22 cellular contexts compared by ENCODE assay signal in the genomic region with DNA sequence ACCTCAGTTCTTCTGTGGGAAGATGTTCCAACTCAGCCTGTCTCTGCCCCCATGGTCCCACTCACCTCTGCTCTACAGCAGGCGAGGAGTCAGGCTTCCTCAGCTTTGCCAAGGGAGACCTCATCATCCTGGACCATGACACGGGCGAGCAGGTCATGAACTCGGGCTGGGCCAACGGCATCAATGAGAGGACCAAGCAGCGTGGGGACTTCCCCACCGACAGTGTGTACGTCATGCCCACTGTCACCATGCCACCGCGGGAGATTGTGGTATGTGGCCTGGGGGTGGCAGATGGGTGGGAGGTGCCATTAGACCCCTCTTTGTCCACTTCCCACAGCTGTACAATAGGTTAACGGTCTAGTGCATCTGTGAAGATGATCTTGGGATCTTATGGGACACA.
"Had no signal": no experiment of that assay in that cellular context is flagged by ENCODE, and none has a peak within 500 bp of the region (broad histone marks: within the 10 kb centered on the region; RNA-seq: fewer than 3 reads in every experiment).

No MANE protein-coding gene starts in this region.

- H3K27me3 ChIP-seq: esophagus muscularis mucosa, left lung, right atrium auricular region had no signal

- H3K4me1 ChIP-seq: esophagus muscularis mucosa, left lung, right atrium auricular region had no signal

- H3K9me3 Mint-ChIP-seq: activated naive CD4-positive, alpha-beta T cell treated with anti-CD3 and anti-CD28 coated beads, Interleukin-2, amount 50 U/mL, for 72 hours; activated T-helper 2 cell treated with anti-CD3 and anti-CD28 coated beads, Interferon-gamma antibody, Interleukin-2, Interleukin-4, amounts not matched to agents 10 μg/mL and 5 μg/mL and 100 μg/mL, durations not matched to agents 14 hours and 24 hours and 36 hours; brain; memory B cell; naive thymus-derived CD8-positive, alpha-beta T cell; T-cell had no signal

- H3K36me3 ChIP-seq: esophagus muscularis mucosa, left lung, right atrium auricular region had no signal

- H3K4me3 ChIP-seq: esophagus muscularis mucosa, left lung, right atrium auricular region, smooth muscle cell had no signal

- H3K4me3 Mint-ChIP-seq: activated CD4-positive, alpha-beta T cell treated with anti-CD3 and anti-CD28 coated beads for 36 hours; brain; memory B cell; naive thymus-derived CD8-positive, alpha-beta T cell; T-cell had no signal

- H3K36me3 Mint-ChIP-seq: activated naive CD4-positive, alpha-beta T cell treated with anti-CD3 and anti-CD28 coated beads, Interleukin-2, amount 50 U/mL, for 72 hours; brain; memory B cell; naive thymus-derived CD8-positive, alpha-beta T cell; T-cell had no signal

- ATAC-seq: activated CD4-positive, alpha-beta T cell treated with anti-CD3 and anti-CD28 coated beads for 36 hours; activated naive CD4-positive, alpha-beta T cell treated with anti-CD3 and anti-CD28 coated beads, Interleukin-2, amount 50 U/mL, for 72 hours; left lung; naive thymus-derived CD8-positive, alpha-beta T cell; stimulated activated naive CD8-positive, alpha-beta T cell treated with anti-CD3 and anti-CD28 coated beads, Interleukin-15, Interleukin-2, amounts not matched to agents 100 U/mL and 50 U/mL, for 24 hours; T-cell had no signal

- DNase-seq: activated CD4-positive, alpha-beta T cell treated with anti-CD3 and anti-CD28 coated beads for 36 hours; central memory CD4-positive, alpha-beta T cell; cortex of kidney; effector CD4-positive, alpha-beta T cell; hypothalamus; kidney; SK-N-SH; stimulated activated CD4-positive, alpha-beta T cell treated with anti-CD3 and anti-CD28 coated beads, Interleukin-4, amount 100 ng/mL, for 4 hours; stimulated activated CD8-positive, alpha-beta memory T cell treated with anti-CD3 and anti-CD28 coated beads, Interleukin-4, amount 100 ng/mL, for 48 hours; stimulated activated naive CD8-positive, alpha-beta T cell treated with anti-CD3 and anti-CD28 coated beads, Interleukin-15, Interleukin-2, amounts not matched to agents 100 U/mL and 50 U/mL, for 24 hours; T1000 had no signal

- H3K27me3 Mint-ChIP-seq: activated CD4-positive, alpha-beta T cell treated with anti-CD3 and anti-CD28 coated beads for 36 hours; naive thymus-derived CD8-positive, alpha-beta T cell; T-cell had no signal

- FAIRE-seq: kidney had no signal

- H3K4me1 Mint-ChIP-seq: activated CD4-positive, alpha-beta T cell treated with anti-CD3 and anti-CD28 coated beads for 36 hours; brain; T-cell had no signal

- H3K27ac ChIP-seq: esophagus muscularis mucosa, left lung, right atrium auricular region had no signal

- H3K27ac Mint-ChIP-seq: activated CD4-positive, alpha-beta T cell treated with anti-CD3 and anti-CD28 coated beads for 36 hours; activated T-helper 2 cell treated with anti-CD3 and anti-CD28 coated beads, Interferon-gamma antibody, Interleukin-2, Interleukin-4, amounts not matched to agents 10 μg/mL and 5 μg/mL and 100 μg/mL, durations not matched to agents 14 hours and 24 hours and 36 hours; memory B cell; progenitor cell of endocrine pancreas; T-cell had no signal

- H3K9me3 ChIP-seq: esophagus muscularis mucosa, left lung, right atrium auricular region, SK-N-SH had no signal
